ENCODE assay signal across 1 cellular context in the genomic region with DNA sequence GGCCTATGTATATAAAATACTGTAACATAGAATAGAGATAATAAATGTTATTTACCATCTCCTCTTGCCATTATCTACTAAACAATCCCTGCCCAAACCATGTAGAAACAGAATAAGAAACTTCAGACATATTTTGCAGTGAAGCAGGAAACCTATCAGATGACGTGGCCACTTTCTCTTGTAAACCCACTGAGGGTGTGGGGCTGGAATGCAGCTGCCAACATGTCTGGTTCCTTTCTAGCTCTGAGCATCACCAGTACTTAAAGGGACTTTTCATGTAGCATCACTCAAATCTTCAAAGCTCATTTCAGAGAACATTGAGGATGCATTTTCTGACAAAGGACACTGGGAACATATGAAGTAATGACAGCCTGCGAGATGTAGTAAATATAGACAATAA.
TF ChIP-seq lines count a peak whose summit lies in the region.

No MANE protein-coding gene starts in this region.

TF ChIP-seq in IMR-90, 13 proteins besides CTCF, POLR2A, EP300 and RAD21:
- TF ChIP-seq, protein P1, sequence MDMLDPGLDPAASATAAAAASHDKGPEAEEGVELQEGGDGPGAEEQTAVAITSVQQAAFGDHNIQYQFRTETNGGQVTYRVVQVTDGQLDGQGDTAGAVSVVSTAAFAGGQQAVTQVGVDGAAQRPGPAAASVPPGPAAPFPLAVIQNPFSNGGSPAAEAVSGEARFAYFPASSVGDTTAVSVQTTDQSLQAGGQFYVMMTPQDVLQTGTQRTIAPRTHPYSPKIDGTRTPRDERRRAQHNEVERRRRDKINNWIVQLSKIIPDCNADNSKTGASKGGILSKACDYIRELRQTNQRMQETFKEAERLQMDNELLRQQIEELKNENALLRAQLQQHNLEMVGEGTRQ (IDR thresholded peaks at IDR 0.05; ENCODE audit: low read depth, low read length) = no peak
- TF ChIP-seq RFX5 (IDR thresholded peaks at IDR 0.05; ENCODE audit: low read depth, low read length) = no peak
- TF ChIP-seq FOS (IDR thresholded peaks at IDR 0.05; ENCODE audit: low read depth, low read length) = no peak
- TF ChIP-seq RCOR1 (IDR thresholded peaks at IDR 0.05; ENCODE audit: insufficient replicate concordance, low read length) = no peak
- TF ChIP-seq MAZ (IDR thresholded peaks at IDR 0.05; ENCODE audit: borderline replicate concordance, low read depth, low read length) = no peak
- no peak for TF ChIP-seq MAFK (IDR thresholded peaks at IDR 0.05; ENCODE audit: low read depth, low read length)
- TF ChIP-seq, protein P2, sequence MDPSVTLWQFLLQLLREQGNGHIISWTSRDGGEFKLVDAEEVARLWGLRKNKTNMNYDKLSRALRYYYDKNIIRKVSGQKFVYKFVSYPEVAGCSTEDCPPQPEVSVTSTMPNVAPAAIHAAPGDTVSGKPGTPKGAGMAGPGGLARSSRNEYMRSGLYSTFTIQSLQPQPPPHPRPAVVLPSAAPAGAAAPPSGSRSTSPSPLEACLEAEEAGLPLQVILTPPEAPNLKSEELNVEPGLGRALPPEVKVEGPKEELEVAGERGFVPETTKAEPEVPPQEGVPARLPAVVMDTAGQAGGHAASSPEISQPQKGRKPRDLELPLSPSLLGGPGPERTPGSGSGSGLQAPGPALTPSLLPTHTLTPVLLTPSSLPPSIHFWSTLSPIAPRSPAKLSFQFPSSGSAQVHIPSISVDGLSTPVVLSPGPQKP (IDR thresholded peaks at IDR 0.05; ENCODE audit: borderline replicate concordance, low read depth, low read length) = no peak
- no peak for TF ChIP-seq CEBPB (IDR thresholded peaks at IDR 0.05; ENCODE audit: low read depth, low read length)
- TF ChIP-seq CHD1 (IDR thresholded peaks at IDR 0.05; ENCODE audit: low read depth, low read length) = no peak
- no peak for TF ChIP-seq NFE2L2 (IDR thresholded peaks at IDR 0.05; ENCODE audit: low read depth, low read length)
- TF ChIP-seq BHLHE40 (IDR thresholded peaks at IDR 0.05; ENCODE audit: low read depth, low read length) = no peak
- no peak for TF ChIP-seq MXI1 (IDR thresholded peaks at IDR 0.05; ENCODE audit: borderline replicate concordance, low read depth, low read length)
- TF ChIP-seq SMC3 (IDR thresholded peaks at IDR 0.05; ENCODE audit: low read depth, low read length) = no peak
TF ChIP-seq in IMR-90: peak in this region for 0.
